ENCODE assay signal across 8 cellular contexts in the genomic region with DNA sequence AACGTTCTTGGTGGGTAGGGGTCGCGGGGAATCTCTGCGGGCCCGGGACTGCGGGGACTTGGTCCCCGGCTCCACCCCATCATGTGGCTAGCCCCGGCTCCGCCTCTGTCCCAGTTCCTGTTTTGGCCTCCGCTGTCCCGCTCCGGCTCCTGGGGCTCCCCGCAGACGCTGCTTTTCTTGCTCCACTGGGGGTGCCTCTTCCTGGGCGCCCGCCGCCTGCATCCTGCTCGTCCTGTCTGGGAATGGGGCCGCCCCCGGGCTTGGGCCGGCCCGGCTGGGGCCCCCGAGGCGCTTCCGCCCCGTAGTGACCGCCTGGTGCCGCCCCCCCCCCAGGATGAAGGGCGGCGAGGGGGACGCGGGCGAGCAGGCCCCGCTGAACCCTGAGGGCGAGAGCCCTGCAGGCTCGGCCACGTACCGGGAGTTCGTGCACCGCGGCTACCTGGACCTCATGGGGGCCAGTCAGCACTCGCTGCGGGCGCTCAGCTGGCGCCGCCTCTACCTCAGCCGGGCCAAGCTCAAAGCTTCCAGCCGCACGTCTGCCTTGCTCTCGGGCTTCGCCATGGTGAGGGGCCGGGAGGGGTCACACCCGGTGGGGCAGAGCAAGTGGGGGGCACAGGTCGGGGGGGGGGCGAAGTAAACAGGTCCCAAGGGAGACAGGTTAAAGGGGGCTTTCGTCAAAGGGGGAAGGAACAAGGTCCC. TPM values are rescaled to one million over a fixed set of nuclear protein-coding genes. Genes with fewer than 3 reads are reported as not detected.
DNase-seq lines count a peak whose midpoint lies in the region; ATAC-seq, FAIRE-seq and TF ChIP-seq lines count a peak whose summit lies in the region.

Gene ORAI3 (plus strand): TSS at position 113 of the 699 bp plus-strand sequence. CDS start 222 bp downstream, at position 335.

- under 1% methylated on average over 38 of the region's 56 CpGs for WGBS in K562 (ENCODE audit: insufficient coverage, low coverage, missing lambda C conversion rate)

- peaks cover 8% of the 10 kb centered on the region for H3K4me1 Mint-ChIP-seq in Caco-2 (ENCODE audit: low read depth, unreplicated experiment)

- H3K9me3 ChIP-seq in Caco-2 (no peaks in the 10 kb centered on the region), K562 (replicated peaks; ENCODE audit: control insufficient read depth, insufficient read depth, low read depth, low read length) (no peaks in the 10 kb centered on the region)

- TF ChIP-seq POLR2A in K562 (conservative IDR thresholded peaks at IDR 0.05): peak; percentile 73

- H2AFZ ChIP-seq in K562 (ENCODE audit: low read depth, low read length): peak within 1 kb of the TSS; percentile 35

- peaks cover 12% of the 10 kb centered on the region for H3K4me1 ChIP-seq in Caco-2
- H3K4me1 ChIP-seq in K562 (replicated peaks in 1 of 2; ENCODE audit: control insufficient read depth in 2 of 2, insufficient read depth in 2 of 2, low read length in 2 of 2): peaks cover 26 to 55% of the 10 kb centered on the region in 2 experiments

- H3K27ac Mint-ChIP-seq in Caco-2 (ENCODE audit: unreplicated experiment): peak within 1 kb of the TSS; percentile 45

- no peak; a peak in 1 of 4 replicates for TF ChIP-seq RAD21 in K562 (CRISPR knock-in tag; conservative IDR thresholded peaks at IDR 0.05 in 1 of 2, IDR thresholded peaks at IDR 0.05 in 1 of 2)

- in situ Hi-C loops in K562 (cut with MboI): no loop called here

- intact Hi-C loops in Caco-2 (cut with micrococcal nuclease; ENCODE audit: unreplicated experiment) (no loop called here), K562 (cut with micrococcal nuclease) (no loop called here)

- FAIRE-seq in K562 (lab: Jason Lieb, UNC): no peak

- H3K4me3 ChIP-seq in Caco-2 (ENCODE audit: low read depth, low read length) (peak within 1 kb of the TSS; percentile 73), K562 (peak within 1 kb of the TSS; percentile 83)

- peak within 1 kb of the TSS; percentile 87 for H3K27ac ChIP-seq in K562 (ENCODE audit: extremely low read depth, low read depth, low read length)

- POLR2A ChIA-PET in Caco-2 (lab: Charles Lee): interaction anchor here (0.6 kb wide), 3 partner anchors 11 to 494 kb away, joined by 3 to 7 read pairs (median 3); no protein-coding TSS in a partner anchor
- POLR2A ChIA-PET in K562 (lab: Yijun Ruan, JAX): interaction anchor here (0.5 to 2.0 kb wide), 4 partner anchors 9 to 36 kb away, joined by 3 to 10 read pairs (median 4); partner anchors contain the start of gene HSD3B7

- H3K36me3 Mint-ChIP-seq in Caco-2 (ENCODE audit: insufficient read depth, unreplicated experiment): peaks cover 53% of the 10 kb centered on the region

- peak within 1 kb of the TSS; percentile 82 to 94 for H3K9ac ChIP-seq in K562 (ENCODE audit: insufficient read depth in 1 of 2, low read depth in 2 of 2, low read length in 2 of 2)

- no peak for TF ChIP-seq CTCF in Caco-2 (IDR thresholded peaks at IDR 0.05; ENCODE audit: insufficient read depth in 1 of 2, low read depth in 1 of 2, low read length in 1 of 2, severe bottlenecking in 1 of 2, unreplicated experiment in 1 of 2)
- no peak for TF ChIP-seq CTCF in K562 (IDR thresholded peaks at IDR 0.05 in 2 of 3, conservative IDR thresholded peaks at IDR 0.05 in 1 of 3; ENCODE audit: insufficient read depth in 2 of 3, low read depth in 1 of 3, low read length in 3 of 3)

- DNase-seq in Caco-2: peak; percentile 60 to 67
- peak; percentile 46 for DNase-seq in SK-N-DZ (ENCODE audit: low spot score)
- DNase-seq in K562 (ENCODE audit: extremely low read depth in 1 of 4, low spot score in 3 of 4): peak; percentile 69 to 82 (median 72)
- DNase-seq in hypothalamus (lab: John Stamatoyannopoulos, UW): peak in 45 of 51 donors; percentile 20 to 78 (median 61)
- DNase-seq in putamen (ENCODE audit: low spot score): peak; percentile 65
- no peak for DNase-seq in NCI-H1092 treated with DMSO at 0.1 percent for 48 hours (lab: John Stamatoyannopoulos, UW)

- BruUV-seq in Caco-2 (replicated peaks; lab: Mats Ljungman, UMichigan): no TSS peak
- BruUV-seq in K562 (replicated peaks; lab: Mats Ljungman, UMichigan): no TSS peak

- TF ChIP-seq EP300 in K562 (IDR thresholded peaks at IDR 0.05; ENCODE audit: low read length): peak; percentile 10; the same call in 1 of the 2 replicates

- H3K27me3 Mint-ChIP-seq in Caco-2 (ENCODE audit: insufficient read depth, unreplicated experiment): no peaks in the 10 kb centered on the region

- H3K4me2 ChIP-seq in K562 (ENCODE audit: insufficient read depth, low read length): peak within 1 kb of the TSS; percentile 98

- H3K27me3 ChIP-seq in Caco-2 (replicated peaks; ENCODE audit: control insufficient read depth, insufficient read depth, low read length) (no peaks in the 10 kb centered on the region), K562 (ENCODE audit: control insufficient read depth in 2 of 2, insufficient read depth in 2 of 2, low read length in 2 of 2) (no peaks in the 10 kb centered on the region)

- ATAC-seq in GM19328 (IDR thresholded peaks at IDR 0.05; ENCODE audit: unreplicated experiment) (peak; percentile 58), HG03457 (IDR thresholded peaks at IDR 0.05; ENCODE audit: unreplicated experiment) (peak; percentile 47), K562 (peak; percentile 79)

- H3K4me3 Mint-ChIP-seq in Caco-2 (ENCODE audit: unreplicated experiment): peak within 1 kb of the TSS; percentile 74

- peaks cover 32% of the 10 kb centered on the region for H3K79me2 ChIP-seq in K562 (ENCODE audit: control insufficient read depth, insufficient read depth, low read length)

- no peaks in the 10 kb centered on the region for H4K20me1 ChIP-seq in K562 (replicated peaks; ENCODE audit: control insufficient read depth, insufficient read depth, low read length)

- H3K9me1 ChIP-seq in K562 (ENCODE audit: control insufficient read depth, insufficient read depth, low read length): peaks cover 4% of the 10 kb centered on the region

- CTCF ChIA-PET in Caco-2 (lab: Charles Lee): interaction anchor here (0.7 to 0.8 kb wide), 4 partner anchors 27 to 928 kb away, joined by 3 to 9 read pairs (median 6); no protein-coding TSS in a partner anchor
- CTCF ChIA-PET in K562 (lab: Yijun Ruan, JAX; ENCODE audit: low intra/inter-chr PET ratio): no interaction called here

- H3K9me3 Mint-ChIP-seq in Caco-2 (ENCODE audit: unreplicated experiment): no peaks in the 10 kb centered on the region

- H3K36me3 ChIP-seq in Caco-2 (ENCODE audit: control insufficient read depth, insufficient read depth, low read length) (no peaks in the 10 kb centered on the region), K562 (ENCODE audit: control insufficient read depth, insufficient read depth, low read length) (peaks cover 42% of the 10 kb centered on the region; the same call in 2 of the 3 replicates)

TF ChIP-seq in K562, 482 proteins besides CTCF, POLR2A, EP300 and RAD21 (continues in another document):
- TF ChIP-seq SMARCA4 (IDR thresholded peaks at IDR 0.05) (no peak), RBM22 (IDR thresholded peaks at IDR 0.05; ENCODE audit: low read depth, low read length, poor library complexity, severe bottlenecking) (peak; percentile 90), ARID1B (IDR thresholded peaks at IDR 0.05) (no peak), ZNF518B (CRISPR knock-in tag; IDR thresholded peaks at IDR 0.05) (no peak), ZFP36 (IDR thresholded peaks at IDR 0.05; ENCODE audit: low read depth, low read length, partially characterized antibody) (peak; percentile 73)

RNA-seq across cellular contexts. Expression of gene ORAI3, which starts in this region (rescaled TPM):
- total RNA-seq in Caco-2 (2022): 4.7 TPM in 2 replicates
- 5.0 and 6.2 TPM in 2 replicates for polyA plus RNA-seq in SK-N-DZ (2014; cell fraction: cytosol; rRNA removed)
- 1.1 and 7.3 TPM in 2 replicates for polyA plus RNA-seq in SK-N-DZ (2014; cell fraction: nucleus; rRNA removed)
- 12.4 and 41.2 TPM in 2 replicates for total RNA-seq in K562 (2011; cell fraction: chromatin; rRNA removed; ENCODE audit: low replicate concordance)
- total RNA-seq in K562 (2011; cell fraction: nucleolus; rRNA removed): 46.8 and 54.4 TPM in 2 replicates
- 36.7 and 43.2 TPM in 2 replicates for total RNA-seq in K562 (2011; cell fraction: nucleoplasm; rRNA removed)
- 19.0 and 23.5 TPM in 2 replicates for total RNA-seq in K562 (2014; rRNA removed)
- 6.3 and 7.8 TPM in 2 replicates for total RNA-seq in K562 (2014; rRNA removed; fragmentation: Illumina TruSeq; extraction: Trizol)
- total RNA-seq in K562 (2015; rRNA removed; fragmentation: Illumina TruSeq; extraction: Trizol): 12.4 and 12.9 TPM in 2 replicates
- 21.9 and 23.3 TPM in 2 replicates for total RNA-seq in K562 (2021)
- 15.8 and 29.7 TPM in 2 replicates for polyA plus RNA-seq in K562 (2011; rRNA removed)
- polyA plus RNA-seq in K562 (2011; cell fraction: cytosol; rRNA removed): 44.9 and 57.8 TPM in 2 replicates
- polyA plus RNA-seq in K562 (2011; cell fraction: nucleus; rRNA removed): 25.0 and 28.3 TPM in 2 replicates
- polyA plus RNA-seq in K562 (2012): 19.4 and 52.1 TPM in 2 replicates
- polyA plus RNA-seq in K562 (2014; fragmentation: Illumina TruSeq; extraction: Trizol): 14.1 and 18.0 TPM in 2 replicates
- polyA plus RNA-seq in K562 (2014; fragmentation: Nextera tagmentation; extraction: Ambion mirVana): 1 to 10 TPM; 4.9 to 5.8 TPM
- 16.5 and 19.0 TPM in 2 replicates for polyA plus RNA-seq in K562 (2014; rRNA removed)
- polyA minus RNA-seq in K562 (2011; rRNA and poly(A)+ RNA removed): 12.8 and 14.8 TPM in 2 replicates
- 15.8 and 19.1 TPM in 2 replicates for polyA minus RNA-seq in K562 (2011; cell fraction: cytosol; rRNA and poly(A)+ RNA removed)
- polyA minus RNA-seq in K562 (2011; cell fraction: nucleus; rRNA and poly(A)+ RNA removed): 9.3 and 12.7 TPM in 2 replicates
